In the genomic region with DNA sequence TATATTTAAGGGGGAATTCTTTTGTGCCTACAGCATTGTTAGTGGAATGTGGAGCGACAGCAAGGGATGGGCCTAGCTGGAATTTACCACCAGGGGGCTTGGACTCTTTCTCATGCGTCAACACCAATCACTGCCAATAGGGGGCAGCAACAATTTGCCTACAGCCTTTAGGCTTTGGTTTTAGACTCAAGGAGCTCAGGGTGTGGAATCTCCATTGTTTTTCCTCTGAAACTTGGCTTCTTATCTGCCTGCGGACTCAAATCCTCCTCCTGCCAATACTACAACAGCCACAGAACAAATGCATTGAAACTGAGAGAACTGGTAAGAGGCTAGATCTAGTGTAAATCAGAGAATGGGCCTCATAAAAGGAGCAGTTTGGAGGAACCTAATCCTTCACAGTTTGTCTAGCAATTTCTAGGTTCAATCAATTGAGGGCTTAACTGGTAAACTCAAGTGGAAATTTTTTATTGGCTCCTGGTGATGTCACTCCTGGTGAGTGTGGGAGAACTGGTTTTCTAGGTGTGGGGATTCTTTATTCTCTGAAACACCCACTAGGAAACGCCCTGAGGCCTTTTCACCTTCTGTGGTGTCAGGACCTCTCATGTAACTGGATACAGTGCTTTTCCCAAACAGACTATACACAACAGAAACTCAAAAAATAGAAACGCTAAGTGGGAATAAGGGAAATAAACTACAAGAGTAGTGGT, we compare ENCODE assay signal across 8 cellular contexts. TPM values are rescaled to one million over a fixed set of nuclear protein-coding genes. Genes with fewer than 3 reads are reported as not detected.
DNase-seq lines count a peak whose midpoint lies in the region; ATAC-seq and TF ChIP-seq lines count a peak whose summit lies in the region.

No MANE protein-coding gene starts in this region.

- 33 to 41% methylated on average over 5 of the region's 5 CpGs for WGBS in thyroid gland, 2 donors

- H3K9me2 ChIP-seq in PC-9 (ENCODE audit: insufficient read depth) = no peaks in the 10 kb centered on the region

- TF ChIP-seq CTCF in GM12864 (IDR thresholded peaks at IDR 0.05; ENCODE audit: low read depth, low read length, missing control alignments) (peak; percentile 93), PC-9 (conservative IDR thresholded peaks at IDR 0.05) (peak; percentile 93), fibroblast of pulmonary artery (IDR thresholded peaks at IDR 0.05; ENCODE audit: low read length, missing control alignments) (peak; percentile 94), nephron progenitor cell (IDR thresholded peaks at IDR 0.05) (peak; percentile 83), thyroid gland (IDR thresholded peaks at IDR 0.05) (peak; percentile 67 to 98 (median 86))

- 0 out of 2 replicates have a peak, but pooled peaks cover 7% of the 10 kb centered on the region for H3K79me2 ChIP-seq in PC-9 (ENCODE audit: low read depth)

- no peak overlapping the region for H3K27ac Mint-ChIP-seq in nephron progenitor cell

- no peaks in the 10 kb centered on the region for H3K36me3 ChIP-seq in PC-9 (ENCODE audit: low read depth)
- no peaks in the 10 kb centered on the region for H3K36me3 ChIP-seq in thyroid gland

- no peaks in the 10 kb centered on the region for H3K9me3 ChIP-seq in PC-9 (ENCODE audit: insufficient read depth, low read depth)
- no peaks in the 10 kb centered on the region for H3K9me3 ChIP-seq in thyroid gland

- H3K4me1 Mint-ChIP-seq in nephron progenitor cell = peaks cover 68% of the 10 kb centered on the region

- no peak overlapping the region for H3K4me3 Mint-ChIP-seq in nephron progenitor cell

- peaks cover 3% of the 10 kb centered on the region for H3K27me3 Mint-ChIP-seq in nephron progenitor cell (ENCODE audit: low read depth, poor library complexity)

- peak overlapping the region; percentile 98 for H3K27ac ChIP-seq in PC-9
- H3K27ac ChIP-seq in thyroid gland = peak overlapping the region in 1 of 3 donors; percentile 48

- H3K36me3 Mint-ChIP-seq in nephron progenitor cell (ENCODE audit: low read depth) = no peaks in the 10 kb centered on the region

- no peak overlapping the region for H3K4me3 ChIP-seq in GM12864 (ENCODE audit: low read depth, low read length)
- H3K4me3 ChIP-seq in PC-9 = peak overlapping the region; percentile 40; the same call in 1 of the 2 replicates
- H3K4me3 ChIP-seq in fibroblast of pulmonary artery (replicated peaks; ENCODE audit: low read depth, low read length) = no peak overlapping the region
- no peak overlapping the region for H3K4me3 ChIP-seq in thyroid gland (replicated peaks in 1 of 3)

- H3K9me3 Mint-ChIP-seq in nephron progenitor cell = peaks cover 56% of the 10 kb centered on the region

- CTCF ChIA-PET in PC-9 (lab: Charles Lee) = interaction anchor here (0.6 to 2.6 kb wide), 15 partner anchors 9 to 541 kb away, joined by 3 to 20 read pairs (median 5); a partner anchor contains a TSS

- peaks cover 35% of the 10 kb centered on the region for H3K4me1 ChIP-seq in PC-9 (replicated peaks; ENCODE audit: insufficient read depth)
- H3K4me1 ChIP-seq in thyroid gland = peaks cover 0 to 7% of the 10 kb centered on the region in 2 donors

- DNase-seq in GM12864 (ENCODE audit: low read depth) (no peak), KG1 (lab: John Stamatoyannopoulos, UW) (peak; percentile 26), PC-9 (peak; percentile 87 to 94), activated T-helper 1 cell treated with Interleukin-2 at 50 U/mL for 16 hours (ENCODE audit: low read depth) (peak; percentile 54), fibroblast of pulmonary artery (ENCODE audit: low read depth) (peak; percentile 93), nephron progenitor cell (peak; percentile 63), thyroid gland (peak; percentile 61 to 68)

- no peak for ATAC-seq in GM18868 (IDR thresholded peaks at IDR 0.05; ENCODE audit: unreplicated experiment)

- no peak overlapping the region for H2AFZ ChIP-seq in PC-9

- H3F3A ChIP-seq in PC-9 (ENCODE audit: insufficient read depth, low read depth) = peaks cover 21% of the 10 kb centered on the region

- peak overlapping the region; percentile 78 for H3K4me2 ChIP-seq in PC-9

- TF ChIP-seq POLR2A in thyroid gland (IDR thresholded peaks at IDR 0.05) = no peak

- no peaks in the 10 kb centered on the region for H3K27me3 ChIP-seq in PC-9 (ENCODE audit: insufficient read depth, low read depth)
- H3K27me3 ChIP-seq in thyroid gland = no peaks in the 10 kb centered on the region

- BruUV-seq in PC-9 (replicated peaks; lab: Mats Ljungman, UMichigan) = TSS peak; percentile 63

- intact Hi-C loops in PC-9 (cut with micrococcal nuclease; ENCODE audit: unreplicated experiment) (loop anchor here (1.0 to 5.0 kb wide), 11 partner anchors 28 to 451 kb away; a partner anchor contains a TSS), thyroid gland (cut with DNase I) (loop anchor here (5.0 kb wide), 1 partner anchor 540 kb away; no protein-coding TSS in a partner anchor)

- POLR2A ChIA-PET in PC-9 (lab: Charles Lee; ENCODE audit: unreplicated experiment) = interaction anchor here (0.5 to 1.2 kb wide), 17 partner anchors 10 to 805 kb away, joined by 3 to 18 read pairs (median 6); a partner anchor contains a TSS

- H4K20me1 ChIP-seq in PC-9 (ENCODE audit: insufficient read depth) = no peaks in the 10 kb centered on the region

RNA-seq across cellular contexts. Expression of a gene that starts 27.9 kb away (rescaled TPM):
- total RNA-seq in PC-9 (2021) (2,589 and 3,588 TPM in 2 replicates), thyroid gland (1,000 to 10,000 TPM in 3 of 4 donors, 100 to 1,000 TPM in 1; 854 to 2,672 (median 1,302) TPM)

RNA-seq across cellular contexts. Expression of a gene that starts 40.6 kb away (rescaled TPM):
- total RNA-seq in PC-9 (2021) = not detected in 2 replicates
- 1 to 10 TPM in 1 of 4 donors, under 1 TPM in 3; 0.45 to 1.7 (median 0.62) TPM for total RNA-seq in thyroid gland
